ENCODE assay signal across 16 cellular contexts in the genomic region with DNA sequence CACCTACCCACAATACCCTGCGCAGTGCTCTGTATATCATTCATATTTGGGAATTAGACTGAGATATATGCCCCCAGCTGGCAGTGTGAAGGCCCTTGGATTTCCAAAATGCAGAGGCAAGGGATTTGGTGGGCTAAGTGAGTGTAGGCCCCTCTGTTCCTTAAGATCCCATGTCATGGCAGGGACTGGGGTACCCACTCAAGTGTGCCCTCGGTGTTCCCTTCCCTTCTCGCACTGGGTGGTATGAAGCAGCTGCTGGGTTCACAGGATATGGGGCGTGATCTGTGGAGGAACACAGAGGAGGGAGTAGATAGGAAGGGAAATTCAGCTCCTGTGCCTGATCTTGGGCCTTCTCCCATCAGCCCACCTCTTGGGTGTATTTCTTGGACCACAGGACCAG.
DNase-seq lines count a peak whose midpoint lies in the region; ATAC-seq and TF ChIP-seq lines count a peak whose summit lies in the region.
"Had no signal": no experiment of that assay in that cellular context is flagged by ENCODE, and none has a peak within 500 bp of the region (broad histone marks: within the 10 kb centered on the region; RNA-seq: fewer than 3 reads in every experiment).

No MANE protein-coding gene starts in this region.

- H3K27ac Mint-ChIP-seq in activated CD8-positive, alpha-beta T cell treated with anti-CD3 and anti-CD28 coated beads, Interleukin-2, amount 10 ng/mL, durations not matched to agents 7 days and 5 days = no peak overlapping the region
- H3K27ac Mint-ChIP-seq in activated CD8-positive, alpha-beta T cell treated with anti-CD3 and anti-CD28 coated beads for 36 hours = no peak overlapping the region
- H3K27ac Mint-ChIP-seq: HFFc6 had no signal

- H3K36me3 Mint-ChIP-seq in activated CD8-positive, alpha-beta T cell treated with anti-CD3 and anti-CD28 coated beads, Interleukin-2, amount 10 ng/mL, durations not matched to agents 7 days and 5 days (ENCODE audit: low read depth) = no peaks in the 10 kb centered on the region
- H3K36me3 Mint-ChIP-seq in activated CD8-positive, alpha-beta T cell treated with anti-CD3 and anti-CD28 coated beads for 36 hours (ENCODE audit: low read depth) = no peaks in the 10 kb centered on the region
- H3K36me3 Mint-ChIP-seq: CD4-positive, alpha-beta memory T cell had no signal

- DNase-seq in activated CD8-positive, alpha-beta T cell treated with anti-CD3 and anti-CD28 coated beads, Interleukin-2, amount 10 ng/mL, durations not matched to agents 7 days and 5 days = peak; percentile 10
- DNase-seq in activated CD8-positive, alpha-beta T cell treated with anti-CD3 and anti-CD28 coated beads for 36 hours = no peak
- DNase-seq in activated CD8-positive, alpha-beta memory T cell treated with anti-CD3 and anti-CD28 coated beads, Interleukin-2, amount 50 U/mL, for 48 hours = peak; percentile 30
- DNase-seq in islet precursor cell (peak; percentile 19), ureter (ENCODE audit: low spot score) (peak; percentile 23)
- DNase-seq in effector CD4-positive, alpha-beta T cell = no peak
- DNase-seq: AML-193; CD4-positive, alpha-beta memory T cell; DMS153; DMS79; GOT3; H7; HFFc6 had no signal

- no peak for ATAC-seq in activated CD8-positive, alpha-beta T cell treated with anti-CD3 and anti-CD28 coated beads, Interleukin-2, amount 10 ng/mL, durations not matched to agents 7 days and 5 days
- no peak for ATAC-seq in activated CD8-positive, alpha-beta T cell treated with anti-CD3 and anti-CD28 coated beads for 36 hours
- ATAC-seq in HG03196 (IDR thresholded peaks at IDR 0.05; ENCODE audit: unreplicated experiment) = no peak
- ATAC-seq: A549, HCT116 had no signal

- CTCF ChIA-PET in activated CD8-positive, alpha-beta T cell treated with anti-CD3 and anti-CD28 coated beads, Interleukin-2, amount 10 ng/mL, durations not matched to agents 7 days and 5 days (lab: Charles Lee) = interaction anchor here (1.1 kb wide), 1 partner anchor 11 kb away, joined by 3 read pairs; no protein-coding TSS in a partner anchor
- CTCF ChIA-PET in activated CD8-positive, alpha-beta T cell treated with anti-CD3 and anti-CD28 coated beads for 36 hours (lab: Charles Lee) = interaction anchor here (3.2 kb wide), 1 partner anchor 12 kb away, joined by 22 read pairs; no protein-coding TSS in a partner anchor

- no peaks in the 10 kb centered on the region for H3K9me3 Mint-ChIP-seq in activated CD8-positive, alpha-beta T cell treated with anti-CD3 and anti-CD28 coated beads, Interleukin-2, amount 10 ng/mL, durations not matched to agents 7 days and 5 days (ENCODE audit: insufficient read depth)
- H3K9me3 Mint-ChIP-seq in activated CD8-positive, alpha-beta T cell treated with anti-CD3 and anti-CD28 coated beads for 36 hours = no peaks in the 10 kb centered on the region
- H3K9me3 Mint-ChIP-seq: CD4-positive, alpha-beta memory T cell; HFFc6 had no signal

- H3K4me1 Mint-ChIP-seq in activated CD8-positive, alpha-beta T cell treated with anti-CD3 and anti-CD28 coated beads, Interleukin-2, amount 10 ng/mL, durations not matched to agents 7 days and 5 days (ENCODE audit: low read depth) = no peaks in the 10 kb centered on the region
- H3K4me1 Mint-ChIP-seq in activated CD8-positive, alpha-beta T cell treated with anti-CD3 and anti-CD28 coated beads for 36 hours (ENCODE audit: low read depth) = no peaks in the 10 kb centered on the region
- H3K4me1 Mint-ChIP-seq: CD4-positive, alpha-beta memory T cell had no signal

- peaks cover 6% of the 10 kb centered on the region for H3K27me3 Mint-ChIP-seq in activated CD8-positive, alpha-beta T cell treated with anti-CD3 and anti-CD28 coated beads, Interleukin-2, amount 10 ng/mL, durations not matched to agents 7 days and 5 days (ENCODE audit: low read depth)
- no peaks in the 10 kb centered on the region for H3K27me3 Mint-ChIP-seq in activated CD8-positive, alpha-beta T cell treated with anti-CD3 and anti-CD28 coated beads for 36 hours

- POLR2A ChIA-PET in activated CD8-positive, alpha-beta T cell treated with anti-CD3 and anti-CD28 coated beads, Interleukin-2, amount 10 ng/mL, durations not matched to agents 7 days and 5 days (lab: Charles Lee) = no interaction called here
- POLR2A ChIA-PET in activated CD8-positive, alpha-beta T cell treated with anti-CD3 and anti-CD28 coated beads for 36 hours (lab: Charles Lee) = no interaction called here

- no peak overlapping the region for H3K4me3 Mint-ChIP-seq in activated CD8-positive, alpha-beta T cell treated with anti-CD3 and anti-CD28 coated beads, Interleukin-2, amount 10 ng/mL, durations not matched to agents 7 days and 5 days
- H3K4me3 Mint-ChIP-seq in activated CD8-positive, alpha-beta T cell treated with anti-CD3 and anti-CD28 coated beads for 36 hours = no peak overlapping the region
- H3K4me3 Mint-ChIP-seq: CD4-positive, alpha-beta memory T cell; HFFc6 had no signal

- intact Hi-C loops in activated CD8-positive, alpha-beta T cell treated with anti-CD3 and anti-CD28 coated beads for 36 hours (cut with micrococcal nuclease) = no loop called here

- TF ChIP-seq CTCF in activated CD8-positive, alpha-beta T cell treated with anti-CD3 and anti-CD28 coated beads for 36 hours (IDR thresholded peaks at IDR 0.05) = no peak

Comparison
In these comparisons a context has a peak if more than half of its experiments do, and no peak if none do; other contexts are left out.
1. DNase-seq: peak in activated CD8-positive, alpha-beta T cell treated with anti-CD3 and anti-CD28 coated beads, Interleukin-2, amount 10 ng/mL, durations not matched to agents 7 days and 5 days (single experiment), activated CD8-positive, alpha-beta memory T cell treated with anti-CD3 and anti-CD28 coated beads, Interleukin-2, amount 50 U/mL, for 48 hours (single experiment), islet precursor cell (single experiment) and ureter (single experiment); none in activated CD8-positive, alpha-beta T cell treated with anti-CD3 and anti-CD28 coated beads for 36 hours (single experiment) and effector CD4-positive, alpha-beta T cell (single experiment).